Comparison of ENCODE assay signal across 15 cellular contexts in genomic region chr13:105920375-105920774, GRCh38.
DNase-seq lines count a peak whose midpoint lies in the region; FAIRE-seq and TF ChIP-seq lines count a peak whose summit lies in the region.
"Had no signal": no experiment of that assay in that cellular context is flagged by ENCODE, and none has a peak within 500 bp of the region (broad histone marks: within the 10 kb centered on the region; RNA-seq: fewer than 3 reads in every experiment).

No MANE protein-coding gene starts in this region.

- H3K27me3 ChIP-seq in HAP-1 (ENCODE audit: low read depth): no peaks in the 10 kb centered on the region
- H3K27me3 ChIP-seq in PC-9 (ENCODE audit: insufficient read depth, low read depth): no peaks in the 10 kb centered on the region
- H3K27me3 ChIP-seq in trophoblast cell (ENCODE audit: insufficient read depth, low read length): no peaks in the 10 kb centered on the region
- H3K27me3 ChIP-seq: neutrophil had no signal

- H4K12ac ChIP-seq in trophoblast cell (ENCODE audit: low read depth, low read length): no peak overlapping the region

- H3K4me1 ChIP-seq in HAP-1 (peaks cover 16% of the 10 kb centered on the region), PC-9 (replicated peaks; ENCODE audit: insufficient read depth) (peaks cover 45% of the 10 kb centered on the region), trophoblast cell (ENCODE audit: control insufficient read depth in 1 of 2, insufficient read depth in 2 of 2, low read length in 2 of 2) (peaks cover 0 to 6% of the 10 kb centered on the region in 2 experiments)

- BruUV-seq in PC-9 (replicated peaks; lab: Mats Ljungman, UMichigan): no TSS peak

- H3K4me3 ChIP-seq in HAP-1: no peak overlapping the region
- H3K4me3 ChIP-seq in PC-9: peak overlapping the region; percentile 47; the same call in 1 of the 2 replicates
- H3K4me3 ChIP-seq in trophoblast cell (ENCODE audit: low read depth, low read length): no peak overlapping the region

- no peak overlapping the region for H3K4ac ChIP-seq in trophoblast cell (ENCODE audit: low read depth, low read length)

- no peak overlapping the region for H2BK12ac ChIP-seq in trophoblast cell (ENCODE audit: low read length)

- no peaks in the 10 kb centered on the region for H3K36me3 ChIP-seq in HAP-1 (replicated peaks)
- H3K36me3 ChIP-seq in PC-9 (ENCODE audit: low read depth): no peaks in the 10 kb centered on the region
- H3K36me3 ChIP-seq in trophoblast cell (ENCODE audit: control insufficient read depth in 1 of 2, insufficient read depth in 2 of 2, low read length in 2 of 2): no peaks in the 10 kb centered on the region
- H3K36me3 ChIP-seq: neutrophil had no signal

- DNase-seq in HAP-1 (ENCODE audit: low spot score in 2 of 2): peak; percentile 44 to 71
- DNase-seq in PC-9: peak in 1 of 2 experiments; percentile 93
- peak; percentile 76 for DNase-seq in epithelial cell of prostate (ENCODE audit: low read depth, low spot score)
- peak in 1 of 2 donors; percentile 62 for DNase-seq in trophoblast cell
- DNase-seq in urothelium cell line (ENCODE audit: low spot score): no peak
- DNase-seq in islet precursor cell: no peak
- no peak for DNase-seq in NCI-H1417 (lab: John Stamatoyannopoulos, UW)
- no peak for DNase-seq in GM19239 (ENCODE audit: insufficient read length, low spot score)
- DNase-seq: activated CD8-positive, alpha-beta T cell treated with anti-CD3 and anti-CD28 coated beads for 36 hours; effector CD8-positive, alpha-beta T cell; kidney; NCI-H2171; stimulated activated CD4-positive, alpha-beta T cell treated with anti-CD3 and anti-CD28 coated beads, Interleukin-4, amount 100 ng/mL, for 1 hour had no signal

- no peak overlapping the region for H2BK5ac ChIP-seq in trophoblast cell (ENCODE audit: low read depth, low read length, poor library complexity)

- H3K79me2 ChIP-seq in PC-9 (ENCODE audit: low read depth) (no peaks in the 10 kb centered on the region), trophoblast cell (ENCODE audit: control insufficient read depth, insufficient read depth, low read length, poor library complexity) (no peaks in the 10 kb centered on the region)

- in situ Hi-C loops in HAP-1 (cut with MboI; ENCODE audit: low sequenced_read_pairs): no loop called here

- no peak for TF ChIP-seq CTCF in PC-9 (conservative IDR thresholded peaks at IDR 0.05)

- no peak overlapping the region for H3K9ac ChIP-seq in trophoblast cell (ENCODE audit: low read length)

- H3K9me3 ChIP-seq in HAP-1: no peaks in the 10 kb centered on the region
- peaks cover 12% of the 10 kb centered on the region for H3K9me3 ChIP-seq in PC-9 (ENCODE audit: insufficient read depth, low read depth)
- no peaks in the 10 kb centered on the region for H3K9me3 ChIP-seq in trophoblast cell (ENCODE audit: insufficient read depth, low read depth, low read length)
- H3K9me3 ChIP-seq: neutrophil had no signal

- no peak overlapping the region for H3K23ac ChIP-seq in trophoblast cell (ENCODE audit: low read length)

- H3K27ac ChIP-seq in PC-9 (peak overlapping the region; percentile 99), epithelial cell of prostate (peak overlapping the region; percentile 85), trophoblast cell (ENCODE audit: low read depth, low read length) (no peak overlapping the region)
- H3K27ac ChIP-seq: neutrophil had no signal

- H3K14ac ChIP-seq in trophoblast cell (ENCODE audit: low read length): no peak overlapping the region

- WGBS in trophoblast cell (ENCODE audit: extremely low coverage, insufficient coverage, insufficient read length): no CpG with 5 or more reads among the region's 4 CpGs

- peaks cover 34% of the 10 kb centered on the region for H3F3A ChIP-seq in PC-9 (ENCODE audit: insufficient read depth, low read depth)

- CTCF ChIA-PET in PC-9 (lab: Charles Lee): no interaction called here

- POLR2A ChIA-PET in PC-9 (lab: Charles Lee; ENCODE audit: unreplicated experiment): no interaction called here

- no peak overlapping the region for H4K8ac ChIP-seq in trophoblast cell (ENCODE audit: low read depth, low read length)

- H4K91ac ChIP-seq in trophoblast cell (ENCODE audit: low read depth, low read length): no peak overlapping the region

- H3K4me2 ChIP-seq in PC-9: peak overlapping the region; percentile 82
- peak overlapping the region; percentile 8 for H3K4me2 ChIP-seq in trophoblast cell (ENCODE audit: low read length)

- no peak for FAIRE-seq in urothelium cell line (lab: Jason Lieb, UNC)
- no peak for FAIRE-seq in GM19239 (lab: Jason Lieb, UNC)
- FAIRE-seq: HepG2, kidney had no signal

- H2BK120ac ChIP-seq in trophoblast cell (ENCODE audit: insufficient read depth, low read length, poor library complexity): no peak overlapping the region

- intact Hi-C loops in PC-9 (cut with micrococcal nuclease; ENCODE audit: unreplicated experiment): no loop called here

- no peaks in the 10 kb centered on the region for H3K9me2 ChIP-seq in PC-9 (ENCODE audit: insufficient read depth)

- no peaks in the 10 kb centered on the region for H4K20me1 ChIP-seq in PC-9 (ENCODE audit: insufficient read depth)

- no peak overlapping the region for H3K18ac ChIP-seq in trophoblast cell (ENCODE audit: low read length)

- no peak overlapping the region for H2AK5ac ChIP-seq in trophoblast cell (ENCODE audit: low read length)

- H2AFZ ChIP-seq in PC-9 (no peak overlapping the region), trophoblast cell (ENCODE audit: insufficient read depth, low read length, poor library complexity) (no peak overlapping the region)

- H3K79me1 ChIP-seq in trophoblast cell (ENCODE audit: low read length): peaks cover 1% of the 10 kb centered on the region

Comparison
In these comparisons a context has a peak if more than half of its experiments do, and no peak if none do; other contexts are left out.
1. DNase-seq: peak in HAP-1 (2 of 2) and epithelial cell of prostate (single experiment); none in urothelium cell line (single experiment), islet precursor cell (single experiment), NCI-H1417 (0 of 3) and GM19239 (single experiment).